Comparison of ENCODE assay signal across 17 cellular contexts in genomic region chr2:55087930-55088329, GRCh38. TPM values are rescaled to one million over a fixed set of nuclear protein-coding genes. Genes with fewer than 3 reads are reported as not detected.
A peak's percentile ranks its signal among the peaks of the same experiment; 100 is the strongest.
DNase-seq lines count a peak whose midpoint lies in the region; ATAC-seq and TF ChIP-seq lines count a peak whose summit lies in the region.
"Had no signal": no experiment of that assay in that cellular context is flagged by ENCODE, and none has a peak within 500 bp of the region (broad histone marks: within the 10 kb centered on the region; RNA-seq: fewer than 3 reads in every experiment).

No MANE protein-coding gene starts in this region.

- H3K4me1 ChIP-seq in IMR-90 (ENCODE audit: control insufficient read depth, insufficient read depth, low read length) (peaks cover 11% of the 10 kb centered on the region), heart right ventricle (peaks cover 0 to 26% (median 5%) of the 10 kb centered on the region in 9 donors), mesenchymal stem cell (ENCODE audit: control insufficient read depth, insufficient read depth, low read depth, low read length) (no peaks in the 10 kb centered on the region)
- H3K4me1 ChIP-seq: BLaER1, HAP-1 had no signal

- H3K27ac ChIP-seq in IMR-90 (ENCODE audit: insufficient read depth, low read length): peak overlapping the region; percentile 2; the same call in 1 of the 2 replicates
- peak overlapping the region in 3 of 10 donors; percentile 24 to 63 (median 34) for H3K27ac ChIP-seq in heart right ventricle
- H3K27ac ChIP-seq in mesenchymal stem cell (ENCODE audit: low read length, poor library complexity, severe bottlenecking): no peak overlapping the region
- H3K27ac ChIP-seq: BLaER1 had no signal

- H3K9ac ChIP-seq in IMR-90 (ENCODE audit: low read depth, low read length): no peak overlapping the region
- H3K9ac ChIP-seq in mesenchymal stem cell (ENCODE audit: low read length): no peak overlapping the region
- H3K9ac ChIP-seq: BLaER1 had no signal

- peak overlapping the region; percentile 18 for H2AFZ ChIP-seq in IMR-90 (replicated peaks; ENCODE audit: low read length, poor library complexity)
- H2AFZ ChIP-seq in mesenchymal stem cell (ENCODE audit: low read depth, low read length): no peak overlapping the region

- H2AK9ac ChIP-seq in IMR-90 (replicated peaks; ENCODE audit: low read depth, low read length, poor library complexity): peak overlapping the region; percentile 6

- H3K18ac ChIP-seq in IMR-90 (ENCODE audit: low read depth, low read length) (peak overlapping the region; percentile 87), mesenchymal stem cell (ENCODE audit: low read depth in 1 of 2, low read length in 2 of 2) (peak overlapping the region in 1 of 2 experiments; percentile 82)

- no peak overlapping the region for H3K23ac ChIP-seq in IMR-90 (ENCODE audit: low read depth, low read length)
- H3K23ac ChIP-seq in mesenchymal stem cell (ENCODE audit: low read length in 2 of 2): no peak overlapping the region

- H2BK5ac ChIP-seq in IMR-90 (ENCODE audit: low read depth, low read length, poor library complexity, severe bottlenecking) (peak overlapping the region; percentile 5), mesenchymal stem cell (ENCODE audit: low read depth, low read length, poor library complexity, severe bottlenecking) (no peak overlapping the region)

- TF ChIP-seq RAD21 in IMR-90 (IDR thresholded peaks at IDR 0.05; ENCODE audit: low read length): no peak

- H3K9me3 Mint-ChIP-seq in activated T-helper 2 cell treated with anti-CD3 and anti-CD28 coated beads, Interferon-gamma antibody, Interleukin-2, Interleukin-4, amounts not matched to agents 10 μg/mL and 5 μg/mL and 100 μg/mL, durations not matched to agents 14 hours and 24 hours and 36 hours: no peaks in the 10 kb centered on the region
- H3K9me3 Mint-ChIP-seq: CD8-positive, alpha-beta T cell had no signal

- peak overlapping the region; percentile 35 for H4K91ac ChIP-seq in IMR-90 (ENCODE audit: insufficient read depth, low read depth, low read length)
- no peak overlapping the region for H4K91ac ChIP-seq in mesenchymal stem cell (ENCODE audit: low read length)

- H3K4me2 ChIP-seq in IMR-90 (ENCODE audit: low read depth, low read length): peak overlapping the region; percentile 16; the same call in 1 of the 2 replicates
- H3K4me2 ChIP-seq in mesenchymal stem cell (ENCODE audit: low read length, poor library complexity, severe bottlenecking): no peak overlapping the region
- H3K4me2 ChIP-seq: BLaER1 had no signal

- POLR2A ChIA-PET in IMR-90 (lab: Charles Lee; ENCODE audit: unreplicated experiment): no interaction called here

- CTCF ChIA-PET in IMR-90 (lab: Yijun Ruan, JAX): no interaction called here

- H2AK5ac ChIP-seq in IMR-90 (ENCODE audit: low read depth, low read length): peak overlapping the region; percentile 25; the same call in 1 of the 2 replicates
- no peak overlapping the region for H2AK5ac ChIP-seq in mesenchymal stem cell (ENCODE audit: low read length, severe bottlenecking)

- no peak overlapping the region for H3K27ac Mint-ChIP-seq in activated T-helper 2 cell treated with anti-CD3 and anti-CD28 coated beads, Interferon-gamma antibody, Interleukin-2, Interleukin-4, amounts not matched to agents 10 μg/mL and 5 μg/mL and 100 μg/mL, durations not matched to agents 14 hours and 24 hours and 36 hours
- H3K27ac Mint-ChIP-seq: CD8-positive, alpha-beta T cell had no signal

- intact Hi-C loops in IMR-90 (cut with micrococcal nuclease) (no loop called here), heart right ventricle (cut with DNase I) (no loop called here)
- intact Hi-C loops in activated T-helper 2 cell treated with anti-CD3 and anti-CD28 coated beads, Interferon-gamma antibody, Interleukin-2, Interleukin-4, amounts not matched to agents 10 μg/mL and 5 μg/mL and 100 μg/mL, durations not matched to agents 14 hours and 24 hours and 36 hours (cut with micrococcal nuclease): no loop called here

- no TSS peak for BruUV-seq in IMR-90 (replicated peaks; lab: Mats Ljungman, UMichigan)

- H4K8ac ChIP-seq in IMR-90 (ENCODE audit: low read depth in 2 of 2, low read length in 2 of 2) (peak overlapping the region in 1 of 2 experiments; percentile 29; a peak in 1 of 4 replicates), mesenchymal stem cell (ENCODE audit: low read length) (peak overlapping the region; percentile 57)

- H3K27me3 ChIP-seq in IMR-90 (ENCODE audit: control insufficient read depth, insufficient read depth, low read length) (no peaks in the 10 kb centered on the region), heart right ventricle (no peaks in the 10 kb centered on the region), mesenchymal stem cell (ENCODE audit: control insufficient read depth in 1 of 2, insufficient read depth in 1 of 2, low read length in 2 of 2) (no peaks in the 10 kb centered on the region)
- H3K27me3 ChIP-seq: BLaER1 had no signal

- H4K20me1 ChIP-seq in IMR-90 (ENCODE audit: insufficient read depth, low read length): no peaks in the 10 kb centered on the region
- H4K20me1 ChIP-seq: BLaER1 had no signal

- TF ChIP-seq CTCF in IMR-90 (conservative IDR thresholded peaks at IDR 0.05; ENCODE audit: low read depth, low read length): no peak
- TF ChIP-seq CTCF in heart right ventricle (IDR thresholded peaks at IDR 0.05): no peak

- H3K9me1 ChIP-seq in IMR-90 (ENCODE audit: insufficient read depth, low read length): no peaks in the 10 kb centered on the region

- H3K4me3 Mint-ChIP-seq in activated T-helper 2 cell treated with anti-CD3 and anti-CD28 coated beads, Interferon-gamma antibody, Interleukin-2, Interleukin-4, amounts not matched to agents 10 μg/mL and 5 μg/mL and 100 μg/mL, durations not matched to agents 14 hours and 24 hours and 36 hours (ENCODE audit: low read depth): no peak overlapping the region
- H3K4me3 Mint-ChIP-seq: CD8-positive, alpha-beta T cell had no signal

- ATAC-seq in IMR-90 (ENCODE audit: low read depth) (peak; percentile 10; the same call in 1 of the 2 replicates), heart right ventricle (peak in 7 of 8 donors; percentile 42 to 91 (median 78))
- ATAC-seq: CD8-positive, alpha-beta T cell had no signal

- H2BK12ac ChIP-seq in mesenchymal stem cell (ENCODE audit: low read length in 2 of 2): peak overlapping the region in 1 of 2 experiments; percentile 93

- WGBS in IMR-90 (ENCODE audit: extremely low coverage in 2 of 2, insufficient read length in 1 of 2), 2 experiments: 100% methylated on average over 1 of the region's 3 CpGs; no CpG with 5 or more reads in 1 of the 2 experiments
- 42 to 48% methylated on average over 3 of the region's 3 CpGs for WGBS in heart right ventricle, 2 donors
- WGBS in mesenchymal stem cell: 29% methylated on average over 3 of the region's 3 CpGs

- H3K27me3 Mint-ChIP-seq in activated T-helper 2 cell treated with anti-CD3 and anti-CD28 coated beads, Interferon-gamma antibody, Interleukin-2, Interleukin-4, amounts not matched to agents 10 μg/mL and 5 μg/mL and 100 μg/mL, durations not matched to agents 14 hours and 24 hours and 36 hours (ENCODE audit: low read depth): no peaks in the 10 kb centered on the region

- no peak for TF ChIP-seq POLR2A in IMR-90 (IDR thresholded peaks at IDR 0.05; ENCODE audit: low read depth, low read length)

- peak overlapping the region; percentile 73 for H4K5ac ChIP-seq in IMR-90 (ENCODE audit: low read depth, low read length)

- DNase-seq in IMR-90 (no peak), amniotic epithelial cell (ENCODE audit: low read depth) (peak; percentile 25), heart right ventricle (peak in 1 of 2 donors; percentile 13), mesenchymal stem cell (peak; percentile 51), globus pallidus (ENCODE audit: low spot score) (no peak), 8988T (no peak), Ammon's horn (ENCODE audit: low spot score) (no peak)
- no peak for DNase-seq in activated T-helper 2 cell treated with anti-CD3 and anti-CD28 coated beads, Interferon-gamma antibody, Interleukin-2, Interleukin-4, amounts not matched to agents 10 μg/mL and 5 μg/mL and 100 μg/mL, durations not matched to agents 14 hours and 24 hours and 36 hours (ENCODE audit: low spot score)
- DNase-seq: CD8-positive, alpha-beta T cell; DMS79; NCI-H1048; NCI-H146; NCI-H2081 treated with DMSO at 0.1 percent for 48 hours; NCI-H510A; SHP77 treated with DMSO at 0.1 percent for 48 hours had no signal

- H3K4me3 ChIP-seq in IMR-90 (ENCODE audit: insufficient read depth, low read depth, low read length) (no peak overlapping the region), heart right ventricle (no peak overlapping the region), mesenchymal stem cell (ENCODE audit: insufficient read depth in 1 of 2, low read depth in 1 of 2, low read length in 2 of 2) (no peak overlapping the region)
- H3K4me3 ChIP-seq: BLaER1, HAP-1 had no signal

- H2BK15ac ChIP-seq in IMR-90 (ENCODE audit: low read depth, low read length) (peak overlapping the region; percentile 63; the same call in 2 of the 3 replicates), mesenchymal stem cell (ENCODE audit: low read depth, poor library complexity, severe bottlenecking) (no peak overlapping the region)

- dilution Hi-C loops in IMR-90 (cut with HindIII; ENCODE audit: low sequenced_read_pairs, unreplicated experiment): no loop called here

- H2BK20ac ChIP-seq in IMR-90 (ENCODE audit: low read depth, low read length): peak overlapping the region; percentile 75

- H3K4ac ChIP-seq in IMR-90 (ENCODE audit: low read depth, low read length): peak overlapping the region; percentile 74
- peak overlapping the region in 1 of 2 experiments; percentile 58 for H3K4ac ChIP-seq in mesenchymal stem cell (ENCODE audit: low read depth in 1 of 2, low read length in 2 of 2)

- no peaks in the 10 kb centered on the region for H3K4me1 Mint-ChIP-seq in activated T-helper 2 cell treated with anti-CD3 and anti-CD28 coated beads, Interferon-gamma antibody, Interleukin-2, Interleukin-4, amounts not matched to agents 10 μg/mL and 5 μg/mL and 100 μg/mL, durations not matched to agents 14 hours and 24 hours and 36 hours (ENCODE audit: low read depth)

- H3K79me1 ChIP-seq in IMR-90 (ENCODE audit: low read depth in 1 of 2, low read length in 2 of 2) (peaks cover 0 to 11% of the 10 kb centered on the region in 2 experiments; a peak in 1 of 4 replicates), mesenchymal stem cell (replicated peaks; ENCODE audit: low read length, poor library complexity, severe bottlenecking) (no peaks in the 10 kb centered on the region)

- in situ Hi-C loops in IMR-90 (cut with MboI; ENCODE audit: low sequenced_read_pairs): no loop called here

- H3K56ac ChIP-seq in IMR-90 (ENCODE audit: extremely low read depth, insufficient read depth, low read length): no peak overlapping the region

- H3K14ac ChIP-seq in IMR-90 (replicated peaks; ENCODE audit: low read depth, low read length) (peak overlapping the region; percentile 27; the same call in 1 of the 2 replicates), mesenchymal stem cell (ENCODE audit: low read length in 2 of 2) (no peak overlapping the region)

- no peaks in the 10 kb centered on the region for H3K36me3 Mint-ChIP-seq in activated T-helper 2 cell treated with anti-CD3 and anti-CD28 coated beads, Interferon-gamma antibody, Interleukin-2, Interleukin-4, amounts not matched to agents 10 μg/mL and 5 μg/mL and 100 μg/mL, durations not matched to agents 14 hours and 24 hours and 36 hours (ENCODE audit: low read depth)
- H3K36me3 Mint-ChIP-seq: CD8-positive, alpha-beta T cell had no signal

- H3K9me3 ChIP-seq in IMR-90 (ENCODE audit: control insufficient read depth, insufficient read depth, low read length) (no peaks in the 10 kb centered on the region), heart right ventricle (no peaks in the 10 kb centered on the region), mesenchymal stem cell (ENCODE audit: control insufficient read depth, low read length) (no peaks in the 10 kb centered on the region)
- H3K9me3 ChIP-seq: HAP-1 had no signal

- H3K36me3 ChIP-seq in IMR-90 (ENCODE audit: control insufficient read depth, insufficient read depth, low read length) (no peaks in the 10 kb centered on the region), heart right ventricle (no peaks in the 10 kb centered on the region), mesenchymal stem cell (ENCODE audit: control insufficient read depth in 1 of 2, insufficient read depth in 2 of 2, low read depth in 1 of 2, low read length in 2 of 2) (no peaks in the 10 kb centered on the region)
- H3K36me3 ChIP-seq: BLaER1, HAP-1 had no signal

- H2BK120ac ChIP-seq in IMR-90 (ENCODE audit: low read depth, low read length): peak overlapping the region; percentile 61; the same call in 1 of the 2 replicates
- no peak overlapping the region for H2BK120ac ChIP-seq in mesenchymal stem cell (ENCODE audit: low read depth, low read length)

RNA-seq across cellular contexts. Expression of gene RTN4, which starts 37.7 kb away (rescaled TPM):
- total RNA-seq in IMR-90 (2012; rRNA removed): 77.8 and 216 TPM in 2 replicates
- polyA plus RNA-seq in IMR-90 (2012; rRNA removed): 466 and 588 TPM in 2 replicates
- 457 and 1,011 TPM in 2 replicates for polyA plus RNA-seq in IMR-90 (2012; cell fraction: cytosol; rRNA removed)
- polyA plus RNA-seq in IMR-90 (2012; cell fraction: nucleus; rRNA removed; ENCODE audit: low replicate concordance): 258 and 509 TPM in 2 replicates
- total RNA-seq in heart right ventricle: 100 to 1,000 TPM in 5 of 10 donors, 10 to 100 TPM in 5; 40.6 to 163 (median 95.3) TPM
- 100 to 1,000 TPM in 1 of 2 donors, 10 to 100 TPM in 1; 82.8 to 126 TPM for polyA plus RNA-seq in heart right ventricle
- 977 TPM for polyA plus RNA-seq in mesenchymal stem cell (2013, experiment 1 of 2)
- 1,026 TPM for polyA plus RNA-seq in mesenchymal stem cell (2013, experiment 2 of 2)
- 91.2 and 93.3 TPM in 2 replicates for total RNA-seq in activated T-helper 2 cell treated with anti-CD3 and anti-CD28 coated beads, Interferon-gamma antibody, Interleukin-2, Interleukin-4, amounts not matched to agents 10 μg/mL and 5 μg/mL and 100 μg/mL, durations not matched to agents 14 hours and 24 hours and 36 hours

Comparison
In these comparisons a context has a peak if more than half of its experiments do, and no peak if none do; other contexts are left out.
1. DNase-seq: peak in amniotic epithelial cell (single experiment) and mesenchymal stem cell (single experiment); none in IMR-90 (single experiment), globus pallidus (single experiment), 8988T (single experiment), activated T-helper 2 cell treated with anti-CD3 and anti-CD28 coated beads, Interferon-gamma antibody, Interleukin-2, Interleukin-4, amounts not matched to agents 10 μg/mL and 5 μg/mL and 100 μg/mL, durations not matched to agents 14 hours and 24 hours and 36 hours (single experiment) and Ammon's horn (single experiment).